ENCODE assay signal across 9 cellular contexts in the genomic region with DNA sequence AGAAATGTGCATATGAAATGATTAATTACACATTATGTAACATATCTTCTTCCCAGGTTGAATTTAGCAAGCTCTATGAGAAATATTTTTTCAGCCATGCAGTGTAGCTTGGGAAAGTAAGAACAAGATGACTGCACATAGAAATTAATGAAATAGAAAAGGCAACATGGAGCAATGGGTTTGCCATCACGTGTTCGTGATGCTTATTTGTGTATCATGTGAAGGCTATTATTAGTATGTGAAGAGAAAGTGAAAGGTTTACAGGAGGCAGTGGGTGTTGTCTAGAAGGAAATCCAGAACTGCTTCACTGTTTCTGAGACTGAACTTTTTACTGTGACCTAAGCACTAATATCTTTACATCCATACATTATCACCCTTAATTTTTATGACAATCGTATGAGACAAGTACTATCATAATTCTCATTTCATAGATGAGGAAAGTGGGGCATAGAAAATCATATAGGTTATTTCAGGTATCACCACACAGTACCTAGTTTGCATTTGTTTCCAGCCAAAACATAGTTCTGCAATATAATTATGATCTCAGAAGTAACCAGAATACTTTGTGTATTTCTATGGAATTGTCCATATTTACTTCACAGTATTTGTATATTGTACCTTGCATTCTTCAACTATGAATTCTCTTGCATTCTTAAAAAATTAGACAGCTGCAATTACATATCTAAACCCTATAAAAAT. TPM values are rescaled to one million over a fixed set of nuclear protein-coding genes. Genes with fewer than 3 reads are reported as not detected.
A peak's percentile ranks its signal among the peaks of the same experiment; 100 is the strongest.
DNase-seq lines count a peak whose midpoint lies in the region; ATAC-seq and TF ChIP-seq lines count a peak whose summit lies in the region.
"Had no signal": no experiment of that assay in that cellular context is flagged by ENCODE, and none has a peak within 500 bp of the region (broad histone marks: within the 10 kb centered on the region; RNA-seq: fewer than 3 reads in every experiment).

No MANE protein-coding gene starts in this region.

- H3K27ac ChIP-seq in left ventricle myocardium inferior (replicated peaks) (no peak overlapping the region), upper lobe of right lung (no peak overlapping the region)
- H3K27ac ChIP-seq: C4-2B had no signal

- TF ChIP-seq CTCF in left ventricle myocardium inferior (IDR thresholded peaks at IDR 0.05; ENCODE audit: borderline replicate concordance) (no peak), upper lobe of right lung (IDR thresholded peaks at IDR 0.05) (no peak)

- peaks cover 15% of the 10 kb centered on the region for H3K4me1 ChIP-seq in left ventricle myocardium inferior
- no peaks in the 10 kb centered on the region for H3K4me1 ChIP-seq in upper lobe of right lung

- H3K9me3 ChIP-seq in left ventricle myocardium inferior (replicated peaks) (no peaks in the 10 kb centered on the region), upper lobe of right lung (no peaks in the 10 kb centered on the region)

- H3K4me3 ChIP-seq in left ventricle myocardium inferior, result peak overlapping the region; percentile 31
- H3K4me3 ChIP-seq in upper lobe of right lung, result no peak overlapping the region

- peaks cover 7% of the 10 kb centered on the region for H3K4me1 Mint-ChIP-seq in activated CD4-positive, alpha-beta memory T cell treated with anti-CD3 and anti-CD28 coated beads, Interleukin-2, amount 10 ng/mL, durations not matched to agents 7 days and 5 days

- POLR2A ChIA-PET in activated CD4-positive, alpha-beta memory T cell treated with anti-CD3 and anti-CD28 coated beads, Interleukin-2, amount 10 ng/mL, durations not matched to agents 7 days and 5 days (lab: Charles Lee), result interaction anchor here (1.1 kb wide), 1 partner anchor 15 kb away, joined by 4 read pairs; a partner anchor contains a TSS

- CTCF ChIA-PET in activated CD4-positive, alpha-beta memory T cell treated with anti-CD3 and anti-CD28 coated beads, Interleukin-2, amount 10 ng/mL, durations not matched to agents 7 days and 5 days (lab: Charles Lee), result interaction anchor here (1.5 kb wide), 1 partner anchor 10 kb away, joined by 8 read pairs; no protein-coding TSS in a partner anchor

- H3K27ac Mint-ChIP-seq in activated CD4-positive, alpha-beta memory T cell treated with anti-CD3 and anti-CD28 coated beads, Interleukin-2, amount 10 ng/mL, durations not matched to agents 7 days and 5 days, result no peak overlapping the region

- peak; percentile 98 for ATAC-seq in HG02943 (IDR thresholded peaks at IDR 0.05; ENCODE audit: low read depth, unreplicated experiment)
- peak; percentile 82 for ATAC-seq in upper lobe of right lung

- DNase-seq in left ventricle myocardium inferior (no peak), cardiac septum (ENCODE audit: low spot score) (no peak), RPMI8226 (peak; percentile 44), upper lobe of right lung (no peak), NCI-H146 treated with DMSO at 0.1 percent for 48 hours (lab: John Stamatoyannopoulos, UW; ENCODE audit: unreplicated experiment) (no peak), cerebellar cortex (ENCODE audit: low spot score) (no peak)
- no peak for DNase-seq in activated CD4-positive, alpha-beta memory T cell treated with anti-CD3 and anti-CD28 coated beads, Interleukin-2, amount 10 ng/mL, durations not matched to agents 7 days and 5 days

- intact Hi-C loops in left ventricle myocardium inferior (cut with micrococcal nuclease) (no loop called here), cardiac septum (cut with DNase I) (no loop called here), upper lobe of right lung (cut with DNase I) (no loop called here)

- H3K4me3 Mint-ChIP-seq in activated CD4-positive, alpha-beta memory T cell treated with anti-CD3 and anti-CD28 coated beads, Interleukin-2, amount 10 ng/mL, durations not matched to agents 7 days and 5 days, result no peak overlapping the region

- no peaks in the 10 kb centered on the region for H3K27me3 Mint-ChIP-seq in activated CD4-positive, alpha-beta memory T cell treated with anti-CD3 and anti-CD28 coated beads, Interleukin-2, amount 10 ng/mL, durations not matched to agents 7 days and 5 days

- H3K27me3 ChIP-seq in left ventricle myocardium inferior (ENCODE audit: low read depth) (no peaks in the 10 kb centered on the region), upper lobe of right lung (no peaks in the 10 kb centered on the region)

- H3K9me3 Mint-ChIP-seq in activated CD4-positive, alpha-beta memory T cell treated with anti-CD3 and anti-CD28 coated beads, Interleukin-2, amount 10 ng/mL, durations not matched to agents 7 days and 5 days, result no peaks in the 10 kb centered on the region

- no peaks in the 10 kb centered on the region for H3K36me3 Mint-ChIP-seq in activated CD4-positive, alpha-beta memory T cell treated with anti-CD3 and anti-CD28 coated beads, Interleukin-2, amount 10 ng/mL, durations not matched to agents 7 days and 5 days (ENCODE audit: low read depth)

- H3K36me3 ChIP-seq in left ventricle myocardium inferior (no peaks in the 10 kb centered on the region), upper lobe of right lung (no peaks in the 10 kb centered on the region)

RNA-seq across cellular contexts. Expression of a gene that starts 14.9 kb away (rescaled TPM):
- total RNA-seq in left ventricle myocardium inferior (10.6 TPM), cardiac septum (10.5 TPM), upper lobe of right lung (7.1 TPM)
- total RNA-seq in activated CD4-positive, alpha-beta memory T cell treated with anti-CD3 and anti-CD28 coated beads, Interleukin-2, amount 10 ng/mL, durations not matched to agents 7 days and 5 days, result 1 to 10 TPM; 2.9 to 3.1 TPM

RNA-seq across cellular contexts. Expression of a gene that starts 15.7 kb away (rescaled TPM):
- total RNA-seq in left ventricle myocardium inferior (35.1 TPM), cardiac septum (42.2 TPM), upper lobe of right lung (53.2 TPM)
- 10 to 100 TPM; 68.3 to 71.9 TPM for total RNA-seq in activated CD4-positive, alpha-beta memory T cell treated with anti-CD3 and anti-CD28 coated beads, Interleukin-2, amount 10 ng/mL, durations not matched to agents 7 days and 5 days
